In the genomic region with DNA sequence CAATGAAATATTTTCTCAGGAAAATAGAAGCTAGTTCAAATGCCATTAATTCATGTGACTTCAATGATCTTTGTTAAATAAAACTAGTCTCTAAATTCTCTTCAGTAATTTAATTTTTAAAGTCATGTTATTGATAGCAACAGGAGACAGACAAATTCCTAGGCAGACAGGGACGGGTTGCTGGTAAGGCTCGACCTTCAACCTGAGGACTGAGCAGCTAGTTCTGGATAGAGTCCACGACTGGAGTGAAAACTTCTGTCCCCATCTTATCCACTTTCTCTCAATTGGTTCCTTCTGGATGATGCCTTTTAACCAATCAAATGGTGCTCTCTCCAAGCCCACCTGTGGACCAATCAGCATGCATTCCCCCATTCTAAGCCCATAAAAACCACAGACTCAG, we compare ENCODE assay signal across 29 cellular contexts. TPM values are rescaled to one million over a fixed set of nuclear protein-coding genes. Genes with fewer than 3 reads are reported as not detected.
"Had no signal": no experiment of that assay in that cellular context is flagged by ENCODE, and none has a peak within 500 bp of the region (broad histone marks: within the 10 kb centered on the region; RNA-seq: fewer than 3 reads in every experiment).

No MANE protein-coding gene starts in this region.

- H3K4me3 Mint-ChIP-seq: activated CD4-positive, alpha-beta memory T cell treated with anti-CD3 and anti-CD28 coated beads, Interleukin-2, amount 10 ng/mL, durations not matched to agents 7 days and 5 days; activated CD4-positive, alpha-beta T cell treated with anti-CD3 and anti-CD28 coated beads, Interleukin-2, amount 10 ng/mL, durations not matched to agents 7 days and 5 days; activated naive CD4-positive, alpha-beta T cell treated with anti-CD3 and anti-CD28 coated beads, Interleukin-2, amount 50 U/mL, for 24 hours; activated naive CD8-positive, alpha-beta T cell treated with anti-CD3 and anti-CD28 coated beads, Interleukin-2, amount 50 U/mL, for 24 hours; activated T-cell treated with anti-CD3 and anti-CD28 coated beads, Interleukin-2, amount 50 U/mL, for 4 hours; activated T-helper 17 cell treated with anti-CD3 and anti-CD28 coated beads, Interleukin-2, amount 50 U/mL, for 72 hours; central memory CD8-positive, alpha-beta T cell; naive B cell had no signal

- H3K27me3 ChIP-seq: foreskin keratinocyte, ovary, sigmoid colon, upper lobe of left lung, vagina had no signal

- H3K27ac ChIP-seq: foreskin keratinocyte, heart left ventricle, left ventricle myocardium inferior, ovary, psoas muscle, sigmoid colon, thoracic aorta, upper lobe of left lung, vagina had no signal

- H3K36me3 Mint-ChIP-seq: activated naive CD4-positive, alpha-beta T cell treated with anti-CD3 and anti-CD28 coated beads, Interleukin-2, amount 50 U/mL, for 24 hours had no signal

- FAIRE-seq: colon had no signal

- H3K9me3 ChIP-seq: ovary, psoas muscle, thoracic aorta, upper lobe of left lung, vagina had no signal

- H3K36me3 ChIP-seq: heart left ventricle, left ventricle myocardium inferior, ovary, sigmoid colon, thoracic aorta, upper lobe of left lung, vagina had no signal

- H3K27ac Mint-ChIP-seq: activated CD4-positive, alpha-beta memory T cell treated with anti-CD3 and anti-CD28 coated beads, Interleukin-2, amount 10 ng/mL, durations not matched to agents 7 days and 5 days; activated CD4-positive, alpha-beta T cell treated with anti-CD3 and anti-CD28 coated beads, Interleukin-2, amount 10 ng/mL, durations not matched to agents 7 days and 5 days; activated naive CD4-positive, alpha-beta T cell treated with anti-CD3 and anti-CD28 coated beads, Interleukin-2, amount 50 U/mL, for 24 hours; activated naive CD8-positive, alpha-beta T cell treated with anti-CD3 and anti-CD28 coated beads, Interleukin-2, amount 50 U/mL, for 24 hours; activated T-helper 17 cell treated with anti-CD3 and anti-CD28 coated beads, Interleukin-2, amount 50 U/mL, for 72 hours; naive B cell had no signal

- H3K9me3 Mint-ChIP-seq: central memory CD8-positive, alpha-beta T cell had no signal

- DNase-seq: activated CD4-positive, alpha-beta memory T cell treated with anti-CD3 and anti-CD28 coated beads, Interleukin-2, amount 10 ng/mL, durations not matched to agents 7 days and 5 days; activated CD4-positive, alpha-beta T cell treated with anti-CD3 and anti-CD28 coated beads, Interleukin-2, amount 10 ng/mL, durations not matched to agents 7 days and 5 days; activated CD4-positive, CD25-positive, alpha-beta regulatory T cell treated with anti-CD3 and anti-CD28 coated beads, Interleukin-2, amount 50 U/mL, for 72 hours; activated naive CD8-positive, alpha-beta T cell treated with anti-CD3 and anti-CD28 coated beads, Interleukin-2, amount 50 U/mL, for 24 hours; activated T-cell treated with anti-CD3 and anti-CD28 coated beads, Interleukin-2, amount 50 U/mL, for 4 hours; amygdala; effector CD8-positive, alpha-beta T cell; erythroblast; heart left ventricle; kidney glomerular epithelial cell; left ventricle myocardium inferior; naive B cell; ovary; psoas muscle; sigmoid colon; stimulated activated CD4-positive, alpha-beta T cell treated with anti-CD3 and anti-CD28 coated beads, Interleukin-15, amount 100 ng/mL, for 24 hours; stimulated activated CD4-positive, alpha-beta T cell treated with anti-CD3 and anti-CD28 coated beads, Interleukin-2, amount 100 ng/mL, for 24 hours; stimulated activated naive CD4-positive, alpha-beta T cell; T-helper 2 cell; upper lobe of left lung had no signal

- ATAC-seq: activated naive CD8-positive, alpha-beta T cell treated with anti-CD3 and anti-CD28 coated beads, Interleukin-2, amount 50 U/mL, for 24 hours; activated T-cell treated with anti-CD3 and anti-CD28 coated beads, Interleukin-2, amount 50 U/mL, for 4 hours; activated T-helper 17 cell treated with anti-CD3 and anti-CD28 coated beads, Interleukin-2, amount 50 U/mL, for 72 hours; heart left ventricle; psoas muscle had no signal

- H3K4me1 Mint-ChIP-seq: naive B cell had no signal

- H3K4me3 ChIP-seq: heart left ventricle, left ventricle myocardium inferior, lung, ovary, psoas muscle, sigmoid colon, thoracic aorta, upper lobe of left lung, vagina had no signal

- H3K4me1 ChIP-seq: foreskin keratinocyte, heart left ventricle, left ventricle myocardium inferior, psoas muscle, sigmoid colon, upper lobe of left lung, vagina had no signal

RNA-seq across cellular contexts. Expression of a gene that starts 43.8 kb away (rescaled TPM):
- total RNA-seq: activated CD4-positive, alpha-beta T cell treated with anti-CD3 and anti-CD28 coated beads, Interleukin-2, amount 10 ng/mL, durations not matched to agents 7 days and 5 days; foreskin keratinocyte had no signal
- polyA plus RNA-seq: foreskin keratinocyte, neural cell had no signal
